8 cellular contexts compared by ENCODE assay signal in the genomic region with DNA sequence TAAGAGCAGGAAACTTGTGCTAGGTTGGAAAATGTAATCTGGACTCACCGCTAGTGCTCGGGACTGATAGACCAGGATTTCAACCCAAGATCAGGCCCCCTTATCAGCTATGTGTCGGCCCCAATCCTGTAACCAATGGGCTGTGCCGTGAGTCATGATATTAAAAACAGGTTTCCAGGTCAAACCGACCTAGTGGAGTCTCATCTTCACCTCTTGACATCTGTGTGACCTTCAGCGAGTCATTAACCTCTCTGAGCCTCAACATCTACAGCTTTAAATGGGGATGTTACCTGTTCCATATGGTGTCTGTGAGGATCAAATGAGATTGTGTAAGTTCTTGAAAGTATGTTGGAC. TPM values are rescaled to one million over a fixed set of nuclear protein-coding genes. Genes with fewer than 3 reads are reported as not detected.
DNase-seq lines count a peak whose midpoint lies in the region; ATAC-seq and TF ChIP-seq lines count a peak whose summit lies in the region.

No MANE protein-coding gene starts in this region.

- no peak for DNase-seq in activated CD4-positive, alpha-beta T cell treated with anti-CD3 and anti-CD28 coated beads for 36 hours
- no peak for DNase-seq in activated CD4-positive, alpha-beta T cell treated with anti-CD3 and anti-CD28 coated beads for 4 hours
- DNase-seq in brain microvascular endothelial cell, result peak; percentile 34
- DNase-seq in mesenchymal stem cell, result no peak
- DNase-seq in SW 1271 (lab: John Stamatoyannopoulos, UW), result no peak
- DNase-seq in NCI-H2107 treated with DMSO at 0.1 percent for 48 hours (lab: John Stamatoyannopoulos, UW; ENCODE audit: unreplicated experiment), result no peak
- no peak for DNase-seq in NCI-H1092 treated with DMSO at 0.1 percent for 48 hours (lab: John Stamatoyannopoulos, UW)

- peak overlapping the region; percentile 99 for H4K8ac ChIP-seq in mesenchymal stem cell (ENCODE audit: low read length)

- H3K4ac ChIP-seq in mesenchymal stem cell (ENCODE audit: low read depth in 1 of 2, low read length in 2 of 2), result peak overlapping the region; percentile 98 to 100

- TF ChIP-seq CTCF in brain microvascular endothelial cell (IDR thresholded peaks at IDR 0.05; ENCODE audit: low read depth, low read length, missing control alignments), result no peak

- peak overlapping the region; percentile 79 for H2BK5ac ChIP-seq in mesenchymal stem cell (ENCODE audit: low read depth, low read length, poor library complexity, severe bottlenecking)

- peak overlapping the region; percentile 96 for H3K9ac ChIP-seq in HUES6 (ENCODE audit: low read length)
- H3K9ac ChIP-seq in mesenchymal stem cell (ENCODE audit: low read length), result peak overlapping the region; percentile 98

- peak overlapping the region; percentile 39 for H2BK120ac ChIP-seq in mesenchymal stem cell (ENCODE audit: low read depth, low read length)

- H3K36me3 Mint-ChIP-seq in activated CD4-positive, alpha-beta T cell treated with anti-CD3 and anti-CD28 coated beads for 36 hours (ENCODE audit: low read depth), result peaks cover 37% of the 10 kb centered on the region

- ATAC-seq in activated CD4-positive, alpha-beta T cell treated with anti-CD3 and anti-CD28 coated beads for 36 hours, result peak; percentile 16

- no peaks in the 10 kb centered on the region for H3K9me3 ChIP-seq in HUES6 (ENCODE audit: control insufficient read depth, insufficient read depth, low read depth, low read length)
- no peaks in the 10 kb centered on the region for H3K9me3 ChIP-seq in mesenchymal stem cell (ENCODE audit: control insufficient read depth, low read length)

- peak overlapping the region; percentile 96 to 98 for H3K18ac ChIP-seq in mesenchymal stem cell (ENCODE audit: low read depth in 1 of 2, low read length in 2 of 2)

- H2AFZ ChIP-seq in mesenchymal stem cell (ENCODE audit: low read depth, low read length), result peak overlapping the region; percentile 46

- peak overlapping the region; percentile 92 for H3K27ac Mint-ChIP-seq in activated CD4-positive, alpha-beta T cell treated with anti-CD3 and anti-CD28 coated beads for 36 hours

- H3K4me3 ChIP-seq in HUES6 (ENCODE audit: low read depth, low read length) (peak overlapping the region; percentile 94), brain microvascular endothelial cell (ENCODE audit: low read depth, low read length) (peak overlapping the region; percentile 98), mesenchymal stem cell (ENCODE audit: insufficient read depth in 1 of 2, low read depth in 1 of 2, low read length in 2 of 2) (peak overlapping the region; percentile 91 to 97)

- in situ Hi-C loops in brain microvascular endothelial cell (cut with HindIII; ENCODE audit: low pct_ligation_motif_present, low sequenced_read_pairs), result no loop called here

- H3K4me1 ChIP-seq in HUES6 (ENCODE audit: control insufficient read depth, insufficient read depth, low read length) (peaks cover 12% of the 10 kb centered on the region), mesenchymal stem cell (ENCODE audit: control insufficient read depth, insufficient read depth, low read depth, low read length) (peaks cover 11% of the 10 kb centered on the region)

- H3K79me1 ChIP-seq in mesenchymal stem cell (replicated peaks; ENCODE audit: low read length, poor library complexity, severe bottlenecking), result peaks cover 22% of the 10 kb centered on the region

- H3K27ac ChIP-seq in HUES6 (ENCODE audit: low read depth, low read length) (peak overlapping the region; percentile 92), brain microvascular endothelial cell (peak overlapping the region; percentile 92), mesenchymal stem cell (ENCODE audit: low read length, poor library complexity, severe bottlenecking) (peak overlapping the region; percentile 81)

- peak overlapping the region; percentile 0 to 44 for H3K14ac ChIP-seq in mesenchymal stem cell (ENCODE audit: low read length in 2 of 2)

- H2BK12ac ChIP-seq in mesenchymal stem cell (ENCODE audit: low read length in 2 of 2), result no peak overlapping the region

- H3K4me2 ChIP-seq in mesenchymal stem cell (ENCODE audit: low read length, poor library complexity, severe bottlenecking), result peak overlapping the region; percentile 91

- no peaks in the 10 kb centered on the region for H3K9me3 Mint-ChIP-seq in activated CD4-positive, alpha-beta T cell treated with anti-CD3 and anti-CD28 coated beads for 36 hours (ENCODE audit: low read depth)

- 0% methylated on average over 5 of the region's 6 CpGs for WGBS in mesenchymal stem cell

- peak overlapping the region; percentile 99 for H4K91ac ChIP-seq in mesenchymal stem cell (ENCODE audit: low read length)

- no peak overlapping the region for H2BK15ac ChIP-seq in mesenchymal stem cell (ENCODE audit: low read depth, poor library complexity, severe bottlenecking)

- peaks cover 40% of the 10 kb centered on the region for H3K36me3 ChIP-seq in HUES6 (ENCODE audit: control insufficient read depth, insufficient read depth, low read length)
- H3K36me3 ChIP-seq in brain microvascular endothelial cell (replicated peaks), result peaks cover 17% of the 10 kb centered on the region
- peaks cover 15 to 54% of the 10 kb centered on the region in 2 experiments for H3K36me3 ChIP-seq in mesenchymal stem cell (ENCODE audit: control insufficient read depth in 1 of 2, insufficient read depth in 2 of 2, low read depth in 1 of 2, low read length in 2 of 2)

- POLR2A ChIA-PET in activated CD4-positive, alpha-beta T cell treated with anti-CD3 and anti-CD28 coated beads for 36 hours (lab: Charles Lee), result interaction anchor here (0.8 kb wide), 1 partner anchor 143 kb away, joined by 3 read pairs; no protein-coding TSS in a partner anchor

- peaks cover 34% of the 10 kb centered on the region for H3K4me1 Mint-ChIP-seq in activated CD4-positive, alpha-beta T cell treated with anti-CD3 and anti-CD28 coated beads for 36 hours

- CTCF ChIA-PET in activated CD4-positive, alpha-beta T cell treated with anti-CD3 and anti-CD28 coated beads for 36 hours (lab: Charles Lee), result interaction anchor here (0.8 to 1.1 kb wide), 2 partner anchors 12 to 138 kb away, joined by 3 read pairs; no protein-coding TSS in a partner anchor

- H3K27me3 ChIP-seq in HUES6 (ENCODE audit: control insufficient read depth, insufficient read depth, low read length) (no peaks in the 10 kb centered on the region), brain microvascular endothelial cell (replicated peaks) (no peaks in the 10 kb centered on the region), mesenchymal stem cell (ENCODE audit: control insufficient read depth in 1 of 2, insufficient read depth in 1 of 2, low read length in 2 of 2) (no peaks in the 10 kb centered on the region)

- H3K4me3 Mint-ChIP-seq in activated CD4-positive, alpha-beta T cell treated with anti-CD3 and anti-CD28 coated beads for 36 hours, result peak overlapping the region; percentile 91

- H2AK5ac ChIP-seq in mesenchymal stem cell (ENCODE audit: low read length, severe bottlenecking), result peak overlapping the region; percentile 84

- H3K27me3 Mint-ChIP-seq in activated CD4-positive, alpha-beta T cell treated with anti-CD3 and anti-CD28 coated beads for 36 hours, result no peaks in the 10 kb centered on the region

- intact Hi-C loops in activated CD4-positive, alpha-beta T cell treated with anti-CD3 and anti-CD28 coated beads for 36 hours (cut with DNase I, micrococcal nuclease), result loop anchor here (2.0 to 5.0 kb wide), 4 partner anchors 141 to 1944 kb away; a partner anchor contains a TSS

- H3K23ac ChIP-seq in mesenchymal stem cell (ENCODE audit: low read length in 2 of 2), result no peak overlapping the region

RNA-seq across cellular contexts. Expression of a gene that starts 0.5 kb away (rescaled TPM):
- total RNA-seq in activated CD4-positive, alpha-beta T cell treated with anti-CD3 and anti-CD28 coated beads for 36 hours, result 10 to 100 TPM; 38.3 to 39.0 TPM
- 59.6 TPM for polyA plus RNA-seq in mesenchymal stem cell (2013, experiment 1 of 2)
- polyA plus RNA-seq in mesenchymal stem cell (2013, experiment 2 of 2), result 58.9 TPM

RNA-seq across cellular contexts. Expression of a gene that starts 0.7 kb away (rescaled TPM):
- 10 to 100 TPM in 1 of 2 experiments, 1 to 10 TPM in 1; 9.4 to 14.5 TPM for total RNA-seq in activated CD4-positive, alpha-beta T cell treated with anti-CD3 and anti-CD28 coated beads for 36 hours
- 5.4 TPM for polyA plus RNA-seq in mesenchymal stem cell (2013, experiment 1 of 2)
- polyA plus RNA-seq in mesenchymal stem cell (2013, experiment 2 of 2), result 5.6 TPM
